Comparison of ENCODE assay signal across 16 cellular contexts in the genomic region with DNA sequence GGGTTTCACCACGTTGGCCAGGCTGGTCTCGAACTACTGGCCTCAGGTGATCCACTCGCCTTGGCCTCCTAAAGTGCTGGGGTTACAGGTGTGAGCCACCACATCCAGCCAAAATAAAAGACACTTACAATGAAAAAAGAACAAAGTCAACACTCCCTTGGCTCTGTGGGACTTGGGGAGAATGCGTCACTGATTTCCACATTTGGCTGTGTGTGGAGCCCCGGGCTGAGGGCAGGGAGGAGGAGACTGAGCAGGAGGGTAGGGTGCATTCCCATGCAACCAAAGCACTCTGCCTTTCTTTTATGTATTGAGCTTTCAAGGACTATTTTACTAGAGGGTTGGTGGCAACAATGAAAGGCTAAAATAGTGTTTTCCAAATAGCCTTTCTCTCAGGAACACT. TPM values are rescaled to one million over a fixed set of nuclear protein-coding genes. Genes with fewer than 3 reads are reported as not detected.
A peak's percentile ranks its signal among the peaks of the same experiment; 100 is the strongest.
DNase-seq lines count a peak whose midpoint lies in the region; ATAC-seq, FAIRE-seq and TF ChIP-seq lines count a peak whose summit lies in the region.
"Had no signal": no experiment of that assay in that cellular context is flagged by ENCODE, and none has a peak within 500 bp of the region (broad histone marks: within the 10 kb centered on the region; RNA-seq: fewer than 3 reads in every experiment).

No MANE protein-coding gene starts in this region.

- no peaks in the 10 kb centered on the region for H3K79me2 ChIP-seq in HepG2 (ENCODE audit: insufficient read depth, low read length)

- no peak for FAIRE-seq in HepG2 (lab: Jason Lieb, UNC)

- WGBS in right lobe of liver (ENCODE audit: insufficient coverage, low coverage, low lambda C conversion rate, missing lambda C conversion rate) = 85% methylated on average over 4 of the region's 5 CpGs
- WGBS in HepG2 (ENCODE audit: low lambda C conversion rate) = 95% methylated on average over 4 of the region's 5 CpGs
- WGBS in psoas muscle, 3 donors = 68 to 74% (median 69%) methylated on average over 5 of the region's 5 CpGs

- TF ChIP-seq RAD21 in HepG2 (CRISPR knock-in tag; IDR thresholded peaks at IDR 0.05) = no peak

- ATAC-seq in right lobe of liver (peak; percentile 55 to 96 (median 78)), HepG2 (no peak), left lung (peak; percentile 73), psoas muscle (peak in 3 of 4 donors; percentile 53 to 58 (median 57)), mucosa of descending colon (no peak)

- intact Hi-C loops in right lobe of liver (cut with DNase I) (no loop called here), HepG2 (cut with micrococcal nuclease; ENCODE audit: unreplicated experiment) (no loop called here), left lung (cut with DNase I) (no loop called here), psoas muscle (cut with DNase I) (no loop called here), mucosa of descending colon (cut with DNase I, micrococcal nuclease) (no loop called here)

- TF ChIP-seq CTCF in right lobe of liver (IDR thresholded peaks at IDR 0.05) = no peak
- TF ChIP-seq CTCF in HepG2 (CRISPR knock-in tag; IDR thresholded peaks at IDR 0.05) = no peak
- TF ChIP-seq CTCF in left lung (IDR thresholded peaks at IDR 0.05) = no peak
- TF ChIP-seq CTCF in psoas muscle (IDR thresholded peaks at IDR 0.05) = no peak
- TF ChIP-seq CTCF in mucosa of descending colon (IDR thresholded peaks at IDR 0.05) = no peak

- H3K27ac ChIP-seq in right lobe of liver (peak overlapping the region in 1 of 3 donors; percentile 67), HepG2 (ENCODE audit: extremely low read length, insufficient read depth, low read length) (no peak overlapping the region), left lung (peak overlapping the region in 1 of 2 donors; percentile 7), psoas muscle (no peak overlapping the region)
- H3K27ac ChIP-seq: BLaER1 had no signal

- DNase-seq in right lobe of liver (peak in 1 of 3 donors; percentile 72), HepG2 (ENCODE audit: low spot score) (no peak), left lung (no peak), psoas muscle (peak in 1 of 2 donors; percentile 29), NCI-H2171 (lab: John Stamatoyannopoulos, UW) (no peak), mucosa of descending colon (no peak)
- DNase-seq in activated CD4-positive, alpha-beta T cell treated with anti-CD3 and anti-CD28 coated beads, Interleukin-2, amount 50 U/mL, for 48 hours = no peak
- DNase-seq in NK-92 treated with Interleukin-12 subunit alpha and Interleukin-12 subunit beta, amount 100 ng/mL, for 24 hours (lab: John Stamatoyannopoulos, UW) = no peak
- DNase-seq: 8988T; AML-193; CD4-positive, CD25-positive, alpha-beta regulatory T cell; DMS 273 treated with DMSO at 0.1 percent for 48 hours; HCEC 1CT; HFFc6 had no signal

- H3K36me3 ChIP-seq in right lobe of liver (peaks cover 0 to 33% (median 13%) of the 10 kb centered on the region in 4 donors), HepG2 (replicated peaks in 1 of 2; ENCODE audit: control insufficient read depth in 1 of 2, insufficient read depth in 2 of 2, low read length in 2 of 2) (peaks cover 21 to 44% of the 10 kb centered on the region in 2 experiments), left lung (peaks cover 7 to 82% of the 10 kb centered on the region in 2 donors), psoas muscle (ENCODE audit: insufficient read depth in 1 of 2, low read depth in 1 of 2) (peaks cover 11 to 70% of the 10 kb centered on the region in 2 donors), mucosa of descending colon (ENCODE audit: low read depth) (no peaks in the 10 kb centered on the region)

- no peaks in the 10 kb centered on the region for H3K4me1 ChIP-seq in right lobe of liver
- peaks cover 7% of the 10 kb centered on the region for H3K4me1 ChIP-seq in HepG2 (ENCODE audit: insufficient read depth, low read length)
- H3K4me1 ChIP-seq in left lung = no peaks in the 10 kb centered on the region
- H3K4me1 ChIP-seq in psoas muscle = no peaks in the 10 kb centered on the region
- no peaks in the 10 kb centered on the region for H3K4me1 ChIP-seq in mucosa of descending colon (ENCODE audit: low read depth)

- H3K27me3 ChIP-seq in right lobe of liver (no peaks in the 10 kb centered on the region), HepG2 (ENCODE audit: control insufficient read depth in 1 of 2, insufficient read depth in 2 of 2, low read length in 2 of 2) (no peaks in the 10 kb centered on the region; a peak in 1 of 5 replicates), left lung (no peaks in the 10 kb centered on the region), psoas muscle (ENCODE audit: insufficient read depth in 3 of 3, low read length in 2 of 3) (no peaks in the 10 kb centered on the region)
- H3K27me3 ChIP-seq: BLaER1 had no signal

- no peak overlapping the region for H3K9ac ChIP-seq in HepG2 (ENCODE audit: insufficient read depth, low read depth, low read length)
- H3K9ac ChIP-seq: BLaER1 had no signal

- no peak overlapping the region for H2AFZ ChIP-seq in HepG2 (ENCODE audit: low read length)

- in situ Hi-C loops in HepG2 (cut with HindIII; ENCODE audit: extremely low pct_ligation_motif_present, low pct_unique_long_range_greater_than_20kb) = no loop called here

- H3K9me3 ChIP-seq in right lobe of liver (no peaks in the 10 kb centered on the region), HepG2 (ENCODE audit: low read length) (no peaks in the 10 kb centered on the region), left lung (no peaks in the 10 kb centered on the region), psoas muscle (no peaks in the 10 kb centered on the region), mucosa of descending colon (no peaks in the 10 kb centered on the region)
- H3K9me3 ChIP-seq: BLaER1 had no signal

- CTCF ChIA-PET in HepG2 (lab: Yijun Ruan, JAX; ENCODE audit: low intra/inter-chr PET ratio, low total read pairs) = no interaction called here

- H3K4me2 ChIP-seq in HepG2 (ENCODE audit: low read depth, low read length) = no peak overlapping the region
- H3K4me2 ChIP-seq: BLaER1 had no signal

- H3K4me3 ChIP-seq in right lobe of liver (no peak overlapping the region), HepG2 (replicated peaks in 1 of 3; ENCODE audit: insufficient read depth in 1 of 3, low read depth in 2 of 3, low read length in 3 of 3) (no peak overlapping the region), left lung (no peak overlapping the region), psoas muscle (no peak overlapping the region), mucosa of descending colon (no peak overlapping the region)
- H3K4me3 ChIP-seq: BLaER1 had no signal

- H4K20me1 ChIP-seq in HepG2 (ENCODE audit: insufficient read depth, low read length) = no peaks in the 10 kb centered on the region
- H4K20me1 ChIP-seq: BLaER1 had no signal

- TF ChIP-seq EP300 in HepG2 (IDR thresholded peaks at IDR 0.05; ENCODE audit: low read depth in 2 of 2, low read length in 2 of 2) = no peak
- no peak for TF ChIP-seq EP300 in HepG2 (CRISPR knock-in tag; IDR thresholded peaks at IDR 0.05; ENCODE audit: borderline replicate concordance)

- TF ChIP-seq POLR2A in right lobe of liver (IDR thresholded peaks at IDR 0.05) (no peak), HepG2 (IDR thresholded peaks at IDR 0.05; ENCODE audit: insufficient read depth in 1 of 2, low read depth in 2 of 2, low read length in 2 of 2) (no peak)

- no TSS peak for BruUV-seq in HepG2 (replicated peaks; lab: Mats Ljungman, UMichigan)

- POLR2A ChIA-PET in HepG2 (lab: Yijun Ruan, JAX) = no interaction called here

TF ChIP-seq in HepG2, 621 proteins besides CTCF, POLR2A, EP300 and RAD21 (continues in another document):
- TF ChIP-seq, protein P1, sequence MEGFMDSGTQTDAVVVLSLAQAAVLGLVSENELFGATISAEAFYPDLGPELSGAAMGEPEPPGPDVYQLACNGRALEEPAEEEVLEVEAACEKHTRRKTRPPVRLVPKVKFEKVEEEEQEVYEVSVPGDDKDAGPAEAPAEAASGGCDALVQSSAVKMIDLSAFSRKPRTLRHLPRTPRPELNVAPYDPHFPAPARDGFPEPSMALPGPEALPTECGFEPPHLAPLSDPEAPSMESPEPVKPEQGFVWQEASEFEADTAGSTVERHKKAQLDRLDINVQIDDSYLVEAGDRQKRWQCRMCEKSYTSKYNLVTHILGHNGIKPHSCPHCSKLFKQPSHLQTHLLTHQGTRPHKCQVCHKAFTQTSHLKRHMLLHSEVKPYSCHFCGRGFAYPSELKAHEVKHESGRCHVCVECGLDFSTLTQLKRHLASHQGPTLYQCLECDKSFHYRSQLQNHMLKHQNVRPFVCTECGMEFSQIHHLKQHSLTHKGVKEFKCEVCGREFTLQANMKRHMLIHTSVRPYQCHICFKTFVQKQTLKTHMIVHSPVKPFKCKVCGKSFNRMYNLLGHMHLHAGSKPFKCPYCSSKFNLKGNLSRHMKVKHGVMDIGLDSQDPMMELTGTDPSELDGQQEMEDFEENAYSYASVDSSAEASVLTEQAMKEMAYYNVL (CRISPR knock-in tag; IDR thresholded peaks at IDR 0.05; ENCODE audit: borderline replicate concordance) = no peak

RNA-seq across cellular contexts. Expression of a gene that starts 10.3 kb away (rescaled TPM):
- 100 to 1,000 TPM in 4 of 6 experiments, 10 to 100 TPM in 2; 49.7 to 615 (median 331) TPM for total RNA-seq in right lobe of liver
- total RNA-seq in HepG2 (2016; rRNA removed; fragmentation: Illumina TruSeq; extraction: Trizol) = 55.6 and 111 TPM in 2 replicates
- total RNA-seq in HepG2 (2016; cell fraction: cytosol; rRNA removed; fragmentation: Illumina TruSeq; extraction: Trizol; ENCODE audit: low read depth) = 16.4 and 19.8 TPM in 2 replicates
- total RNA-seq in HepG2 (2016; cell fraction: insoluble cytoplasmic fraction; rRNA removed; fragmentation: Illumina TruSeq; extraction: Trizol) = 53.2 and 106 TPM in 2 replicates
- 35.3 and 35.7 TPM in 2 replicates for total RNA-seq in HepG2 (2016; cell fraction: membrane; rRNA removed; fragmentation: Illumina TruSeq; extraction: Trizol)
- total RNA-seq in HepG2 (2016; cell fraction: nucleus; rRNA removed; fragmentation: Illumina TruSeq; extraction: Trizol) = 108 and 133 TPM in 2 replicates
- polyA plus RNA-seq in HepG2 (2011; rRNA removed) = 350 and 408 TPM in 2 replicates
- polyA plus RNA-seq in HepG2 (2011; cell fraction: cytosol; rRNA removed) = 341 and 453 TPM in 2 replicates
- polyA plus RNA-seq in HepG2 (2011; cell fraction: nucleus; rRNA removed) = 146 and 188 TPM in 2 replicates
- 497 and 593 TPM in 2 replicates for polyA plus RNA-seq in HepG2 (2012)
- 30.3 and 32.4 TPM in 2 replicates for polyA plus RNA-seq in HepG2 (2016; cell fraction: cytosol; fragmentation: Illumina TruSeq; extraction: Trizol; ENCODE audit: low read depth)
- 91.5 and 101 TPM in 2 replicates for polyA plus RNA-seq in HepG2 (2016; cell fraction: insoluble cytoplasmic fraction; fragmentation: Illumina TruSeq; extraction: Trizol; ENCODE audit: low read depth)
- polyA plus RNA-seq in HepG2 (2016; cell fraction: membrane; fragmentation: Illumina TruSeq; extraction: Trizol; ENCODE audit: low read depth) = 45.7 and 51.9 TPM in 2 replicates
- 228 and 244 TPM in 2 replicates for polyA plus RNA-seq in HepG2 (2016; cell fraction: nucleus; fragmentation: Illumina TruSeq; extraction: Trizol; ENCODE audit: insufficient read depth, low read depth)
- 0.37 and 351 TPM in 2 replicates for polyA minus RNA-seq in HepG2 (2011; rRNA and poly(A)+ RNA removed; ENCODE audit: low replicate concordance)
- 132 and 186 TPM in 2 replicates for polyA minus RNA-seq in HepG2 (2011; cell fraction: cytosol; rRNA and poly(A)+ RNA removed)
- polyA minus RNA-seq in HepG2 (2011; cell fraction: nucleus; rRNA and poly(A)+ RNA removed) = 67.9 and 98.5 TPM in 2 replicates
- 1 to 10 TPM in 1 of 2 donors, under 1 TPM in 1; 0.50 to 3.5 TPM for total RNA-seq in left lung
- total RNA-seq in psoas muscle = not detected
- under 1 TPM; 0.03 to 0.12 (median 0.07) TPM for polyA plus RNA-seq in psoas muscle
- total RNA-seq in mucosa of descending colon = not detected
- total RNA-seq: CD4-positive, CD25-positive, alpha-beta regulatory T cell; H4 had no signal

Comparison
In these comparisons a context has a peak if more than half of its experiments do, and no peak if none do; other contexts are left out.
1. ATAC-seq: peak in right lobe of liver (4 of 4), left lung (single experiment) and psoas muscle (3 of 4); none in HepG2 (single experiment) and mucosa of descending colon (single experiment).